In the genomic region with DNA sequence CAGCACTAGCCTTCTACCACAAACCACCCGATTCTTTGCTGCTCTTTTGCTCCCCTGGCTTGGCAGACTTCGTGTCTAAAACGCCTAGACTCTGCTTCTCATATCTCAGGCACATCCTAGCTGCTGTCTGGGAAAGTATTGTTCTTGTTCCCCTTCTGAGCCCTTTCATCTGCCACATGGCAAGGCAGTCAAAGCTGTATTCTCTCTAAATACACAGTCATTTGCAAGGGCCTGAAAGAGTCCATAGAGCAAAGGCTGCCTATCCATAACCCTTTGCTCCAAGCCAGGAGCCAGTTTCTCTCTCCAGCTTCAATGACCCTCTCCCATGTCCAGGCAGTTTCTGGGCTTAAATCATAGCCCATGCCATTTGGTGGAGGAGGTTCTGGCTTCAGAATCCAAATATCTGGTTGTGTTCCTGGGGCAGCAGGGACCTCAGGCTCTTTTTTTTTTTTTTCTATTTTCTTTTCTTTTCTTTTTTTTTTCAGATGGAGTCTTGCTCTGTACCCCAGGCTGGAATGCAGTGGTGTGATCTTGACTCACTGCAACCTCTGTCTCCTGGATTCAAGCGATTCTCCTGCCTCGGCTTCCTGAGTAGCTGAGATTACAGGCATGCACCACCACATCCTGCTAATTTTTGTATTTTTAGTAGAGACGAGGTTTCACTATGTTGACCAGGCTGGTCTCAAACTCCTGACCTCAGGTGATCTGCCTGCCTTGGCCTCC, we compare ENCODE assay signal across 1 cellular context.
A peak's percentile ranks its signal among the peaks of the same experiment; 100 is the strongest.
TF ChIP-seq lines count a peak whose summit lies in the region.

No MANE protein-coding gene starts in this region.

TF ChIP-seq in HepG2, 621 proteins besides CTCF, POLR2A, EP300 and RAD21 (continued from another document and continues in another):
- TF ChIP-seq, protein P1, sequence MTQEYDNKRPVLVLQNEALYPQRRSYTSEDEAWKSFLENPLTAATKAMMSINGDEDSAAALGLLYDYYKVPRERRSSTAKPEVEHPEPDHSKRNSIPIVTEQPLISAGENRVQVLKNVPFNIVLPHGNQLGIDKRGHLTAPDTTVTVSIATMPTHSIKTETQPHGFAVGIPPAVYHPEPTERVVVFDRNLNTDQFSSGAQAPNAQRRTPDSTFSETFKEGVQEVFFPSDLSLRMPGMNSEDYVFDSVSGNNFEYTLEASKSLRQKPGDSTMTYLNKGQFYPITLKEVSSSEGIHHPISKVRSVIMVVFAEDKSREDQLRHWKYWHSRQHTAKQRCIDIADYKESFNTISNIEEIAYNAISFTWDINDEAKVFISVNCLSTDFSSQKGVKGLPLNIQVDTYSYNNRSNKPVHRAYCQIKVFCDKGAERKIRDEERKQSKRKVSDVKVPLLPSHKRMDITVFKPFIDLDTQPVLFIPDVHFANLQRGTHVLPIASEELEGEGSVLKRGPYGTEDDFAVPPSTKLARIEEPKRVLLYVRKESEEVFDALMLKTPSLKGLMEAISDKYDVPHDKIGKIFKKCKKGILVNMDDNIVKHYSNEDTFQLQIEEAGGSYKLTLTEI (CRISPR knock-in tag; conservative IDR thresholded peaks at IDR 0.05) = no peak
- TF ChIP-seq GABPA (IDR thresholded peaks at IDR 0.05; ENCODE audit: low read depth, low read length) = no peak
- no peak for TF ChIP-seq GABPA (CRISPR knock-in tag; IDR thresholded peaks at IDR 0.05; ENCODE audit: low read depth)
- TF ChIP-seq ZSCAN25 (CRISPR knock-in tag; IDR thresholded peaks at IDR 0.05) = no peak
- TF ChIP-seq MAFG (CRISPR knock-in tag; IDR thresholded peaks at IDR 0.05) = no peak
- TF ChIP-seq TSC22D2 (CRISPR knock-in tag; IDR thresholded peaks at IDR 0.05; ENCODE audit: borderline replicate concordance) = no peak
- TF ChIP-seq, protein P2, sequence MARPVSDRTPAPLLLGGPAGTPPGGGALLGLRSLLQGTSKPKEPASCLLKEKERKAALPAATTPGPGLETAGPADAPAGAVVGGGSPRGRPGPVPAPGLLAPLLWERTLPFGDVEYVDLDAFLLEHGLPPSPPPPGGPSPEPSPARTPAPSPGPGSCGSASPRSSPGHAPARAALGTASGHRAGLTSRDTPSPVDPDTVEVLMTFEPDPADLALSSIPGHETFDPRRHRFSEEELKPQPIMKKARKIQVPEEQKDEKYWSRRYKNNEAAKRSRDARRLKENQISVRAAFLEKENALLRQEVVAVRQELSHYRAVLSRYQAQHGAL (CRISPR knock-in tag; IDR thresholded peaks at IDR 0.05; ENCODE audit: not compliant biosample characterization) = no peak
- TF ChIP-seq, protein P3, sequence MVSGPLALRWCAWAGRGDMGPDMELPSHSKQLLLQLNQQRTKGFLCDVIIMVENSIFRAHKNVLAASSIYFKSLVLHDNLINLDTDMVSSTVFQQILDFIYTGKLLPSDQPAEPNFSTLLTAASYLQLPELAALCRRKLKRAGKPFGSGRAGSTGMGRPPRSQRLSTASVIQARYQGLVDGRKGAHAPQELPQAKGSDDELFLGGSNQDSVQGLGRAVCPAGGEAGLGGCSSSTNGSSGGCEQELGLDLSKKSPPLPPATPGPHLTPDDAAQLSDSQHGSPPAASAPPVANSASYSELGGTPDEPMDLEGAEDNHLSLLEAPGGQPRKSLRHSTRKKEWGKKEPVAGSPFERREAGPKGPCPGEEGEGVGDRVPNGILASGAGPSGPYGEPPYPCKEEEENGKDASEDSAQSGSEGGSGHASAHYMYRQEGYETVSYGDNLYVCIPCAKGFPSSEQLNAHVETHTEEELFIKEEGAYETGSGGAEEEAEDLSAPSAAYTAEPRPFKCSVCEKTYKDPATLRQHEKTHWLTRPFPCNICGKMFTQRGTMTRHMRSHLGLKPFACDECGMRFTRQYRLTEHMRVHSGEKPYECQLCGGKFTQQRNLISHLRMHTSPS (CRISPR knock-in tag; IDR thresholded peaks at IDR 0.05; ENCODE audit: low read depth) = no peak
- TF ChIP-seq, protein P4, sequence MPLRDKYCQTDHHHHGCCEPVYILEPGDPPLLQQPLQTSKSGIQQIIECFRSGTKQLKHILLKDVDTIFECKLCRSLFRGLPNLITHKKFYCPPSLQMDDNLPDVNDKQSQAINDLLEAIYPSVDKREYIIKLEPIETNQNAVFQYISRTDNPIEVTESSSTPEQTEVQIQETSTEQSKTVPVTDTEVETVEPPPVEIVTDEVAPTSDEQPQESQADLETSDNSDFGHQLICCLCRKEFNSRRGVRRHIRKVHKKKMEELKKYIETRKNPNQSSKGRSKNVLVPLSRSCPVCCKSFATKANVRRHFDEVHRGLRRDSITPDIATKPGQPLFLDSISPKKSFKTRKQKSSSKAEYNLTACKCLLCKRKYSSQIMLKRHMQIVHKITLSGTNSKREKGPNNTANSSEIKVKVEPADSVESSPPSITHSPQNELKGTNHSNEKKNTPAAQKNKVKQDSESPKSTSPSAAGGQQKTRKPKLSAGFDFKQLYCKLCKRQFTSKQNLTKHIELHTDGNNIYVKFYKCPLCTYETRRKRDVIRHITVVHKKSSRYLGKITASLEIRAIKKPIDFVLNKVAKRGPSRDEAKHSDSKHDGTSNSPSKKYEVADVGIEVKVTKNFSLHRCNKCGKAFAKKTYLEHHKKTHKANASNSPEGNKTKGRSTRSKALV (CRISPR knock-in tag; IDR thresholded peaks at IDR 0.05) = no peak
- TF ChIP-seq NR2F2 (IDR thresholded peaks at IDR 0.05; ENCODE audit: borderline replicate concordance, low read depth) = no peak
- TF ChIP-seq NBN (conservative IDR thresholded peaks at IDR 0.05) = no peak
- TF ChIP-seq ZNF34 (CRISPR knock-in tag; IDR thresholded peaks at IDR 0.05; ENCODE audit: borderline replicate concordance) = no peak
- TF ChIP-seq HDAC6 (IDR thresholded peaks at IDR 0.05; ENCODE audit: low read depth, low read length) = no peak
- TF ChIP-seq, protein P5, sequence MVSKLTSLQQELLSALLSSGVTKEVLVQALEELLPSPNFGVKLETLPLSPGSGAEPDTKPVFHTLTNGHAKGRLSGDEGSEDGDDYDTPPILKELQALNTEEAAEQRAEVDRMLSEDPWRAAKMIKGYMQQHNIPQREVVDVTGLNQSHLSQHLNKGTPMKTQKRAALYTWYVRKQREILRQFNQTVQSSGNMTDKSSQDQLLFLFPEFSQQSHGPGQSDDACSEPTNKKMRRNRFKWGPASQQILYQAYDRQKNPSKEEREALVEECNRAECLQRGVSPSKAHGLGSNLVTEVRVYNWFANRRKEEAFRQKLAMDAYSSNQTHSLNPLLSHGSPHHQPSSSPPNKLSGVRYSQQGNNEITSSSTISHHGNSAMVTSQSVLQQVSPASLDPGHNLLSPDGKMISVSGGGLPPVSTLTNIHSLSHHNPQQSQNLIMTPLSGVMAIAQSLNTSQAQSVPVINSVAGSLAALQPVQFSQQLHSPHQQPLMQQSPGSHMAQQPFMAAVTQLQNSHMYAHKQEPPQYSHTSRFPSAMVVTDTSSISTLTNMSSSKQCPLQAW (CRISPR knock-in tag; IDR thresholded peaks at IDR 0.05) = no peak
- no peak for TF ChIP-seq NCOA1 (CRISPR knock-in tag; IDR thresholded peaks at IDR 0.05)
- no peak for TF ChIP-seq HNRNPLL (IDR thresholded peaks at IDR 0.05; ENCODE audit: low read depth, low read length, poor library complexity, severe bottlenecking)
- no peak for TF ChIP-seq ZSCAN9 (CRISPR knock-in tag; IDR thresholded peaks at IDR 0.05; ENCODE audit: borderline replicate concordance)
- no peak for TF ChIP-seq SRSF9 (IDR thresholded peaks at IDR 0.05; ENCODE audit: borderline replicate concordance, insufficient read depth, low read depth, low read length, poor library complexity, severe bottlenecking)
- TF ChIP-seq, protein P6, sequence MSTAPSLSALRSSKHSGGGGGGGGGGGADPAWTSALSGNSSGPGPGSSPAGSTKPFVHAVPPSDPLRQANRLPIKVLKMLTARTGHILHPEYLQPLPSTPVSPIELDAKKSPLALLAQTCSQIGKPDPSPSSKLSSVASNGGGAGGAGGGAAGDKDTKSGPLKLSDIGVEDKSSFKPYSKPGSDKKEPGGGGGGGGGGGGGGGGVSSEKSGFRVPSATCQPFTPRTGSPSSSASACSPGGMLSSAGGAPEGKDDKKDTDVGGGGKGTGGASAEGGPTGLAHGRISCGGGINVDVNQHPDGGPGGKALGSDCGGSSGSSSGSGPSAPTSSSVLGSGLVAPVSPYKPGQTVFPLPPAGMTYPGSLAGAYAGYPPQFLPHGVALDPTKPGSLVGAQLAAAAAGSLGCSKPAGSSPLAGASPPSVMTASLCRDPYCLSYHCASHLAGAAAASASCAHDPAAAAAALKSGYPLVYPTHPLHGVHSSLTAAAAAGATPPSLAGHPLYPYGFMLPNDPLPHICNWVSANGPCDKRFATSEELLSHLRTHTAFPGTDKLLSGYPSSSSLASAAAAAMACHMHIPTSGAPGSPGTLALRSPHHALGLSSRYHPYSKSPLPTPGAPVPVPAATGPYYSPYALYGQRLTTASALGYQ (CRISPR knock-in tag; IDR thresholded peaks at IDR 0.05) = no peak
- no peak for TF ChIP-seq ZNF564 (CRISPR knock-in tag; IDR thresholded peaks at IDR 0.05)
- TF ChIP-seq, protein P7, sequence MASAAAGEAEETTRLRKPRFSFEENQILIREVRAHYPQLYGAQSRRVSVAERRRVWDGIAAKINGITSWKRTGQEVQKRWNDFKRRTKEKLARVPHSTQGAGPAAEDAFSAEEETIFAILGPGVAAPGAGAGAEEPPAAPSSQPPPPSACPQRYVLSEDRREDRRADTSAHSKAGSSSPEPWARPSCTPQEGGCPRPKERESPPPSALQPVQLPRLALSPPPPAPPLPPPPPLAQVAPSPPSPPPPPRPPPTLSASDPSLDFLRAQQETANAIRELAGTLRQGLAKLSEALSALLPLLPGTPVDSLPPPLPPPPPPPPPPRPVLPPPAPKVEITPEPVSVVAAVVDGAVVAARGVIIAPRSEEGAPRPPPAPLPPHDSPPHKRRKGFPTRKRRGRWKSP (CRISPR knock-in tag; IDR thresholded peaks at IDR 0.05) = no peak
- peak; percentile 25; the same call in 1 of the 2 replicates for TF ChIP-seq FOXA3 (CRISPR knock-in tag; IDR thresholded peaks at IDR 0.05)
- no peak for TF ChIP-seq SIX4 (CRISPR knock-in tag; IDR thresholded peaks at IDR 0.05)
- no peak for TF ChIP-seq AGO2 (optimal IDR thresholded peaks at IDR 0.05; ENCODE audit: low read depth, low read length)
- no peak for TF ChIP-seq ZNF549 (CRISPR knock-in tag; IDR thresholded peaks at IDR 0.05)
- no peak for TF ChIP-seq NFKB2 (CRISPR knock-in tag; IDR thresholded peaks at IDR 0.05; ENCODE audit: borderline replicate concordance)
- TF ChIP-seq MED8 (CRISPR knock-in tag; IDR thresholded peaks at IDR 0.05; ENCODE audit: insufficient replicate concordance) = no peak
- no peak for TF ChIP-seq ZNF343 (CRISPR knock-in tag; IDR thresholded peaks at IDR 0.05)
- TF ChIP-seq, protein P8, sequence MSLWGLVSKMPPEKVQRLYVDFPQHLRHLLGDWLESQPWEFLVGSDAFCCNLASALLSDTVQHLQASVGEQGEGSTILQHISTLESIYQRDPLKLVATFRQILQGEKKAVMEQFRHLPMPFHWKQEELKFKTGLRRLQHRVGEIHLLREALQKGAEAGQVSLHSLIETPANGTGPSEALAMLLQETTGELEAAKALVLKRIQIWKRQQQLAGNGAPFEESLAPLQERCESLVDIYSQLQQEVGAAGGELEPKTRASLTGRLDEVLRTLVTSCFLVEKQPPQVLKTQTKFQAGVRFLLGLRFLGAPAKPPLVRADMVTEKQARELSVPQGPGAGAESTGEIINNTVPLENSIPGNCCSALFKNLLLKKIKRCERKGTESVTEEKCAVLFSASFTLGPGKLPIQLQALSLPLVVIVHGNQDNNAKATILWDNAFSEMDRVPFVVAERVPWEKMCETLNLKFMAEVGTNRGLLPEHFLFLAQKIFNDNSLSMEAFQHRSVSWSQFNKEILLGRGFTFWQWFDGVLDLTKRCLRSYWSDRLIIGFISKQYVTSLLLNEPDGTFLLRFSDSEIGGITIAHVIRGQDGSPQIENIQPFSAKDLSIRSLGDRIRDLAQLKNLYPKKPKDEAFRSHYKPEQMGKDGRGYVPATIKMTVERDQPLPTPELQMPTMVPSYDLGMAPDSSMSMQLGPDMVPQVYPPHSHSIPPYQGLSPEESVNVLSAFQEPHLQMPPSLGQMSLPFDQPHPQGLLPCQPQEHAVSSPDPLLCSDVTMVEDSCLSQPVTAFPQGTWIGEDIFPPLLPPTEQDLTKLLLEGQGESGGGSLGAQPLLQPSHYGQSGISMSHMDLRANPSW (CRISPR knock-in tag; IDR thresholded peaks at IDR 0.05; ENCODE audit: borderline replicate concordance) = no peak
- TF ChIP-seq ZNF329 (CRISPR knock-in tag; IDR thresholded peaks at IDR 0.05; ENCODE audit: low read depth) = no peak
- no peak for TF ChIP-seq NONO (IDR thresholded peaks at IDR 0.05)
- 0 out of 2 replicates have a peak, but pooled peaks have one; percentile 20 for TF ChIP-seq NONO (CRISPR knock-in tag; conservative IDR thresholded peaks at IDR 0.05)
- TF ChIP-seq, protein P9, sequence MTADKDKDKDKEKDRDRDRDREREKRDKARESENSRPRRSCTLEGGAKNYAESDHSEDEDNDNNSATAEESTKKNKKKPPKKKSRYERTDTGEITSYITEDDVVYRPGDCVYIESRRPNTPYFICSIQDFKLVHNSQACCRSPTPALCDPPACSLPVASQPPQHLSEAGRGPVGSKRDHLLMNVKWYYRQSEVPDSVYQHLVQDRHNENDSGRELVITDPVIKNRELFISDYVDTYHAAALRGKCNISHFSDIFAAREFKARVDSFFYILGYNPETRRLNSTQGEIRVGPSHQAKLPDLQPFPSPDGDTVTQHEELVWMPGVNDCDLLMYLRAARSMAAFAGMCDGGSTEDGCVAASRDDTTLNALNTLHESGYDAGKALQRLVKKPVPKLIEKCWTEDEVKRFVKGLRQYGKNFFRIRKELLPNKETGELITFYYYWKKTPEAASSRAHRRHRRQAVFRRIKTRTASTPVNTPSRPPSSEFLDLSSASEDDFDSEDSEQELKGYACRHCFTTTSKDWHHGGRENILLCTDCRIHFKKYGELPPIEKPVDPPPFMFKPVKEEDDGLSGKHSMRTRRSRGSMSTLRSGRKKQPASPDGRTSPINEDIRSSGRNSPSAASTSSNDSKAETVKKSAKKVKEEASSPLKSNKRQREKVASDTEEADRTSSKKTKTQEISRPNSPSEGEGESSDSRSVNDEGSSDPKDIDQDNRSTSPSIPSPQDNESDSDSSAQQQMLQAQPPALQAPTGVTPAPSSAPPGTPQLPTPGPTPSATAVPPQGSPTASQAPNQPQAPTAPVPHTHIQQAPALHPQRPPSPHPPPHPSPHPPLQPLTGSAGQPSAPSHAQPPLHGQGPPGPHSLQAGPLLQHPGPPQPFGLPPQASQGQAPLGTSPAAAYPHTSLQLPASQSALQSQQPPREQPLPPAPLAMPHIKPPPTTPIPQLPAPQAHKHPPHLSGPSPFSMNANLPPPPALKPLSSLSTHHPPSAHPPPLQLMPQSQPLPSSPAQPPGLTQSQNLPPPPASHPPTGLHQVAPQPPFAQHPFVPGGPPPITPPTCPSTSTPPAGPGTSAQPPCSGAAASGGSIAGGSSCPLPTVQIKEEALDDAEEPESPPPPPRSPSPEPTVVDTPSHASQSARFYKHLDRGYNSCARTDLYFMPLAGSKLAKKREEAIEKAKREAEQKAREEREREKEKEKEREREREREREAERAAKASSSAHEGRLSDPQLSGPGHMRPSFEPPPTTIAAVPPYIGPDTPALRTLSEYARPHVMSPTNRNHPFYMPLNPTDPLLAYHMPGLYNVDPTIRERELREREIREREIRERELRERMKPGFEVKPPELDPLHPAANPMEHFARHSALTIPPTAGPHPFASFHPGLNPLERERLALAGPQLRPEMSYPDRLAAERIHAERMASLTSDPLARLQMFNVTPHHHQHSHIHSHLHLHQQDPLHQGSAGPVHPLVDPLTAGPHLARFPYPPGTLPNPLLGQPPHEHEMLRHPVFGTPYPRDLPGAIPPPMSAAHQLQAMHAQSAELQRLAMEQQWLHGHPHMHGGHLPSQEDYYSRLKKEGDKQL (CRISPR knock-in tag; IDR thresholded peaks at IDR 0.05; ENCODE audit: low read depth) = no peak
- TF ChIP-seq ZNF207 (IDR thresholded peaks at IDR 0.05; ENCODE audit: borderline replicate concordance) = no peak
- TF ChIP-seq ZNF20 (CRISPR knock-in tag; IDR thresholded peaks at IDR 0.05) = no peak
- no peak; the same call in 1 of the 2 replicates for TF ChIP-seq FOXC1 (CRISPR knock-in tag; IDR thresholded peaks at IDR 0.05; ENCODE audit: borderline replicate concordance)
- TF ChIP-seq FOXA1 (IDR thresholded peaks at IDR 0.05) = no peak
- TF ChIP-seq FOXA1 (CRISPR knock-in tag; IDR thresholded peaks at IDR 0.05) = no peak; the same call in 1 of the 2 replicates
- TF ChIP-seq ZNF761 (CRISPR knock-in tag; conservative IDR thresholded peaks at IDR 0.05) = no peak
- no peak for TF ChIP-seq PITX1 (CRISPR knock-in tag; IDR thresholded peaks at IDR 0.05)
- no peak for TF ChIP-seq ZNF180 (CRISPR knock-in tag; IDR thresholded peaks at IDR 0.05; ENCODE audit: borderline replicate concordance, low read depth)
